21 cellular contexts compared by ENCODE assay signal in genomic region chr17:74140282-74140681, GRCh38.
DNase-seq lines count a peak whose midpoint lies in the region; ATAC-seq and TF ChIP-seq lines count a peak whose summit lies in the region.
"Had no signal": no experiment of that assay in that cellular context is flagged by ENCODE, and none has a peak within 500 bp of the region (broad histone marks: within the 10 kb centered on the region; RNA-seq: fewer than 3 reads in every experiment).

No MANE protein-coding gene starts in this region.

- H3K9me3 ChIP-seq in endodermal cell (ENCODE audit: control insufficient read depth, low read length): peaks cover 57% of the 10 kb centered on the region

- no peaks in the 10 kb centered on the region for H3K36me3 ChIP-seq in endodermal cell (ENCODE audit: control insufficient read depth, insufficient read depth, low read length)
- H3K36me3 ChIP-seq: BE2C, BLaER1 had no signal

- peaks cover 5% of the 10 kb centered on the region for H3K27me3 ChIP-seq in endodermal cell (ENCODE audit: control insufficient read depth, insufficient read depth, low read length, poor library complexity, severe bottlenecking)
- H3K27me3 ChIP-seq: BE2C, BLaER1 had no signal

- no peak overlapping the region for H3K27ac Mint-ChIP-seq in activated T-cell treated with anti-CD3 and anti-CD28 coated beads, Interleukin-2, amount 50 U/mL, for 24 hours
- H3K27ac Mint-ChIP-seq in activated naive CD4-positive, alpha-beta T cell treated with anti-CD3 and anti-CD28 coated beads, Interleukin-2, amount 50 U/mL, for 72 hours: no peak overlapping the region
- H3K27ac Mint-ChIP-seq in stimulated activated effector memory CD8-positive, alpha-beta T cell treated with anti-CD3 and anti-CD28 coated beads, Interleukin-12 subunit alpha, Interleukin-12 subunit beta, amount 100 ng/mL, for 72 hours: no peak overlapping the region
- no peak overlapping the region for H3K27ac Mint-ChIP-seq in endodermal cell
- H3K27ac Mint-ChIP-seq: CD14-positive monocyte; CD4-positive, alpha-beta memory T cell; CD4-positive, CD25-positive, alpha-beta regulatory T cell; CD8-positive, alpha-beta memory T cell had no signal

- H3K9ac ChIP-seq in endodermal cell (ENCODE audit: extremely low read depth, low read length, poor library complexity, severe bottlenecking): no peak overlapping the region
- H3K9ac ChIP-seq: BLaER1 had no signal

- 93 to 94% methylated on average over 2 to 3 of the region's 3 CpGs for WGBS in endodermal cell (ENCODE audit: insufficient coverage in 1 of 2, insufficient read length in 1 of 2), 2 experiments

- H3K27me3 Mint-ChIP-seq in activated T-cell treated with anti-CD3 and anti-CD28 coated beads, Interleukin-2, amount 50 U/mL, for 4 hours (ENCODE audit: low read depth): peaks cover 28% of the 10 kb centered on the region
- H3K27me3 Mint-ChIP-seq in activated T-cell treated with anti-CD3 and anti-CD28 coated beads, Interleukin-2, amount 50 U/mL, for 24 hours: peaks cover 26% of the 10 kb centered on the region
- no peaks in the 10 kb centered on the region for H3K27me3 Mint-ChIP-seq in endodermal cell (ENCODE audit: insufficient read depth)

- TF ChIP-seq CTCF in GM12865 (IDR thresholded peaks at IDR 0.05; ENCODE audit: insufficient read depth, low read depth, low read length, missing control alignments) (no peak), endodermal cell (conservative IDR thresholded peaks at IDR 0.05) (no peak)

- peaks cover 4% of the 10 kb centered on the region for H3K36me3 Mint-ChIP-seq in activated T-cell treated with anti-CD3 and anti-CD28 coated beads, Interleukin-2, amount 50 U/mL, for 4 hours (ENCODE audit: insufficient read depth)
- H3K36me3 Mint-ChIP-seq in activated T-cell treated with anti-CD3 and anti-CD28 coated beads, Interleukin-2, amount 50 U/mL, for 24 hours (ENCODE audit: low read depth): no peaks in the 10 kb centered on the region
- H3K36me3 Mint-ChIP-seq in activated naive CD4-positive, alpha-beta T cell treated with anti-CD3 and anti-CD28 coated beads, Interleukin-2, amount 50 U/mL, for 72 hours: peaks cover 27 to 36% of the 10 kb centered on the region in 2 donors
- no peaks in the 10 kb centered on the region for H3K36me3 Mint-ChIP-seq in stimulated activated effector memory CD8-positive, alpha-beta T cell treated with anti-CD3 and anti-CD28 coated beads, Interleukin-12 subunit alpha, Interleukin-12 subunit beta, amount 100 ng/mL, for 72 hours
- peaks cover 10% of the 10 kb centered on the region for H3K36me3 Mint-ChIP-seq in endodermal cell (ENCODE audit: low read depth)
- H3K36me3 Mint-ChIP-seq: CD14-positive monocyte; CD4-positive, CD25-positive, alpha-beta regulatory T cell had no signal

- peaks cover 39% of the 10 kb centered on the region for H3K9me3 Mint-ChIP-seq in activated T-cell treated with anti-CD3 and anti-CD28 coated beads, Interleukin-2, amount 50 U/mL, for 4 hours
- H3K9me3 Mint-ChIP-seq in activated T-cell treated with anti-CD3 and anti-CD28 coated beads, Interleukin-2, amount 50 U/mL, for 24 hours: peaks cover 46% of the 10 kb centered on the region
- peaks cover 15 to 34% of the 10 kb centered on the region in 2 donors for H3K9me3 Mint-ChIP-seq in activated naive CD4-positive, alpha-beta T cell treated with anti-CD3 and anti-CD28 coated beads, Interleukin-2, amount 50 U/mL, for 72 hours
- peaks cover 21% of the 10 kb centered on the region for H3K9me3 Mint-ChIP-seq in stimulated activated effector memory CD8-positive, alpha-beta T cell treated with anti-CD3 and anti-CD28 coated beads, Interleukin-12 subunit alpha, Interleukin-12 subunit beta, amount 100 ng/mL, for 72 hours
- peaks cover 60% of the 10 kb centered on the region for H3K9me3 Mint-ChIP-seq in endodermal cell

- H3K4me3 Mint-ChIP-seq in activated T-cell treated with anti-CD3 and anti-CD28 coated beads, Interleukin-2, amount 50 U/mL, for 4 hours: no peak overlapping the region
- no peak overlapping the region for H3K4me3 Mint-ChIP-seq in activated T-cell treated with anti-CD3 and anti-CD28 coated beads, Interleukin-2, amount 50 U/mL, for 24 hours
- no peak overlapping the region for H3K4me3 Mint-ChIP-seq in stimulated activated effector memory CD8-positive, alpha-beta T cell treated with anti-CD3 and anti-CD28 coated beads, Interleukin-12 subunit alpha, Interleukin-12 subunit beta, amount 100 ng/mL, for 72 hours
- H3K4me3 Mint-ChIP-seq in endodermal cell: no peak overlapping the region
- H3K4me3 Mint-ChIP-seq: CD14-positive monocyte; CD4-positive, CD25-positive, alpha-beta regulatory T cell had no signal

- DNase-seq in activated T-cell treated with anti-CD3 and anti-CD28 coated beads, Interleukin-2, amount 50 U/mL, for 4 hours: no peak
- DNase-seq in activated T-cell treated with anti-CD3 and anti-CD28 coated beads, Interleukin-2, amount 50 U/mL, for 24 hours: no peak
- DNase-seq in activated naive CD4-positive, alpha-beta T cell treated with anti-CD3 and anti-CD28 coated beads, Interleukin-2, amount 50 U/mL, for 72 hours (ENCODE audit: low spot score in 2 of 2): no peak
- DNase-seq in activated naive CD4-positive, alpha-beta T cell treated with Interleukin-2 at 50 U/mL for 16 hours: no peak
- peak; percentile 13 for DNase-seq in GM12865 (ENCODE audit: low read depth)
- DNase-seq in stimulated activated effector memory CD8-positive, alpha-beta T cell treated with anti-CD3 and anti-CD28 coated beads, Interleukin-12 subunit alpha, Interleukin-12 subunit beta, amount 100 ng/mL, for 72 hours (ENCODE audit: low spot score in 2 of 2): no peak
- no peak for DNase-seq in endodermal cell
- DNase-seq: 8988T; ACHN; BE2C; C1 segment of cervical spinal cord; CD4-positive, alpha-beta memory T cell; CD4-positive, CD25-positive, alpha-beta regulatory T cell; CD8-positive, alpha-beta memory T cell; COR-L47; DMS79 treated with DMSO at 0.1 percent for 48 hours; GF-D8 had no signal

- H3K27ac ChIP-seq in endodermal cell (ENCODE audit: low read depth, low read length): no peak overlapping the region
- H3K27ac ChIP-seq: BLaER1 had no signal

- H3K4me3 ChIP-seq in GM12865 (ENCODE audit: low read depth, low read length) (no peak overlapping the region), endodermal cell (ENCODE audit: low read length) (no peak overlapping the region)
- H3K4me3 ChIP-seq: BLaER1, GM12878 had no signal

- peaks cover 10% of the 10 kb centered on the region for H3K4me1 ChIP-seq in endodermal cell (ENCODE audit: control insufficient read depth, insufficient read depth, low read length)
- H3K4me1 ChIP-seq: BE2C had no signal

- H3K4me1 Mint-ChIP-seq in activated T-cell treated with anti-CD3 and anti-CD28 coated beads, Interleukin-2, amount 50 U/mL, for 4 hours (ENCODE audit: low read depth): no peaks in the 10 kb centered on the region
- H3K4me1 Mint-ChIP-seq in activated T-cell treated with anti-CD3 and anti-CD28 coated beads, Interleukin-2, amount 50 U/mL, for 24 hours (ENCODE audit: low read depth): no peaks in the 10 kb centered on the region
- no peaks in the 10 kb centered on the region for H3K4me1 Mint-ChIP-seq in stimulated activated effector memory CD8-positive, alpha-beta T cell treated with anti-CD3 and anti-CD28 coated beads, Interleukin-12 subunit alpha, Interleukin-12 subunit beta, amount 100 ng/mL, for 72 hours
- peaks cover 22% of the 10 kb centered on the region for H3K4me1 Mint-ChIP-seq in endodermal cell
- H3K4me1 Mint-ChIP-seq: CD14-positive monocyte; CD4-positive, alpha-beta memory T cell; CD4-positive, CD25-positive, alpha-beta regulatory T cell; CD8-positive, alpha-beta memory T cell had no signal

- peak; percentile 23 to 46 for ATAC-seq in activated T-cell treated with anti-CD3 and anti-CD28 coated beads, Interleukin-2, amount 50 U/mL, for 4 hours
- ATAC-seq in activated naive CD4-positive, alpha-beta T cell treated with anti-CD3 and anti-CD28 coated beads, Interleukin-2, amount 50 U/mL, for 72 hours: peak; percentile 24 to 81
- peak; percentile 71 for ATAC-seq in stimulated activated effector memory CD8-positive, alpha-beta T cell treated with anti-CD3 and anti-CD28 coated beads, Interleukin-12 subunit alpha, Interleukin-12 subunit beta, amount 100 ng/mL, for 72 hours
- ATAC-seq in GM21723 (IDR thresholded peaks at IDR 0.05; ENCODE audit: unreplicated experiment): no peak
- ATAC-seq: GM12878 had no signal
